ENCODE assay signal across 8 cellular contexts in genomic region chr19:44847144-44848035, GRCh38. TPM values are rescaled to one million over a fixed set of nuclear protein-coding genes. Genes with fewer than 3 reads are reported as not detected.
DNase-seq lines count a peak whose midpoint lies in the region; ATAC-seq and TF ChIP-seq lines count a peak whose summit lies in the region.

No MANE protein-coding gene starts in this region.

- H3K36me3 ChIP-seq in endodermal cell (ENCODE audit: control insufficient read depth, insufficient read depth, low read length) (peaks cover 28% of the 10 kb centered on the region), mesendoderm (ENCODE audit: control insufficient read depth, insufficient read depth, low read length) (peaks cover 2% of the 10 kb centered on the region)

- H3K36me3 Mint-ChIP-seq in endodermal cell (ENCODE audit: low read depth) (peaks cover 22% of the 10 kb centered on the region), type B pancreatic cell (peaks cover 2% of the 10 kb centered on the region)

- H3K4me3 ChIP-seq in endodermal cell (ENCODE audit: low read length), result peak overlapping the region; percentile 100
- H3K4me3 ChIP-seq in mesendoderm (ENCODE audit: low read length), result peak overlapping the region; percentile 99

- H3K4me1 Mint-ChIP-seq in endodermal cell (peaks cover 28% of the 10 kb centered on the region), type B pancreatic cell (ENCODE audit: unreplicated experiment) (peaks cover 24% of the 10 kb centered on the region)

- H3K18ac ChIP-seq in mesendoderm (ENCODE audit: low read length), result peak overlapping the region; percentile 94

- no peaks in the 10 kb centered on the region for H3K9me3 Mint-ChIP-seq in endodermal cell
- no peaks in the 10 kb centered on the region for H3K9me3 Mint-ChIP-seq in type B pancreatic cell

- WGBS in endodermal cell (ENCODE audit: insufficient coverage in 1 of 2, insufficient read length in 1 of 2), 2 experiments, result 0 to 2% methylated on average over 16 to 46 of the region's 47 CpGs
- no CpG with 5 or more reads among the region's 47 CpGs for WGBS in mesendoderm (ENCODE audit: extremely low coverage, insufficient coverage, low lambda C conversion rate)

- H2AK5ac ChIP-seq in mesendoderm (ENCODE audit: low read length), result no peak overlapping the region

- peak overlapping the region; percentile 83 for H2BK120ac ChIP-seq in mesendoderm (ENCODE audit: low read depth, low read length)

- peak overlapping the region; percentile 91 for H2BK5ac ChIP-seq in mesendoderm (ENCODE audit: low read length)

- no peak for ATAC-seq in GM19351 (IDR thresholded peaks at IDR 0.05; ENCODE audit: unreplicated experiment)
- ATAC-seq in HG02571 (IDR thresholded peaks at IDR 0.05; ENCODE audit: unreplicated experiment), result no peak

- peak overlapping the region; percentile 92 for H3K4me2 ChIP-seq in mesendoderm (ENCODE audit: low read length)

- H3K56ac ChIP-seq in mesendoderm (ENCODE audit: low read length), result peak overlapping the region; percentile 96

- H3K79me2 ChIP-seq in mesendoderm (ENCODE audit: control insufficient read depth, insufficient read depth, low read length), result peaks cover 54% of the 10 kb centered on the region

- peak overlapping the region; percentile 100 for H3K27ac Mint-ChIP-seq in endodermal cell
- H3K27ac Mint-ChIP-seq in type B pancreatic cell, result peak overlapping the region; percentile 97

- peak overlapping the region; percentile 25 for H2BK15ac ChIP-seq in mesendoderm (replicated peaks; ENCODE audit: low read depth)

- H3K9ac ChIP-seq in endodermal cell (ENCODE audit: extremely low read depth, low read length, poor library complexity, severe bottlenecking) (peak overlapping the region; percentile 100), mesendoderm (ENCODE audit: low read length) (peak overlapping the region; percentile 95)

- TF ChIP-seq CTCF in endodermal cell (conservative IDR thresholded peaks at IDR 0.05) (no peak), type B pancreatic cell (conservative IDR thresholded peaks at IDR 0.05) (no peak)

- peak overlapping the region; percentile 96 for H3K27ac ChIP-seq in endodermal cell (ENCODE audit: low read depth, low read length)
- H3K27ac ChIP-seq in mesendoderm (ENCODE audit: low read depth, low read length), result peak overlapping the region; percentile 98

- no peak overlapping the region for H3K23ac ChIP-seq in mesendoderm (ENCODE audit: low read length)

- H3K79me1 ChIP-seq in mesendoderm (ENCODE audit: low read length), result peaks cover 12% of the 10 kb centered on the region

- H3K4ac ChIP-seq in mesendoderm (ENCODE audit: low read depth, low read length), result peak overlapping the region; percentile 94

- peaks cover 7% of the 10 kb centered on the region for H3K4me1 ChIP-seq in endodermal cell (ENCODE audit: control insufficient read depth, insufficient read depth, low read length)
- peaks cover 7% of the 10 kb centered on the region for H3K4me1 ChIP-seq in mesendoderm (ENCODE audit: control insufficient read depth, low read depth, low read length)

- H4K8ac ChIP-seq in mesendoderm (ENCODE audit: low read depth, low read length), result no peak overlapping the region

- H3K27me3 ChIP-seq in endodermal cell (ENCODE audit: control insufficient read depth, insufficient read depth, low read length, poor library complexity, severe bottlenecking) (no peaks in the 10 kb centered on the region), mesendoderm (ENCODE audit: insufficient read depth, low read length, poor library complexity) (no peaks in the 10 kb centered on the region)

- peak overlapping the region; percentile 99 for H3K4me3 Mint-ChIP-seq in endodermal cell
- peak overlapping the region; percentile 96 for H3K4me3 Mint-ChIP-seq in type B pancreatic cell

- H3K27me3 Mint-ChIP-seq in endodermal cell (ENCODE audit: insufficient read depth) (no peaks in the 10 kb centered on the region), type B pancreatic cell (no peaks in the 10 kb centered on the region)

- H4K5ac ChIP-seq in mesendoderm (ENCODE audit: low read length), result no peak overlapping the region

- peak; percentile 12 for DNase-seq in stimulated activated CD4-positive, alpha-beta T cell treated with anti-CD3 and anti-CD28 coated beads, Interleukin-15, amount 100 ng/mL, for 24 hours
- no peak for DNase-seq in stimulated activated CD4-positive, alpha-beta T cell treated with anti-CD3 and anti-CD28 coated beads, Interleukin-4, amount 100 ng/mL, for 1 hour
- DNase-seq in T-helper 9 cell (peak; percentile 13), endodermal cell (peak; percentile 88), mesendoderm (peak; percentile 76), type B pancreatic cell (ENCODE audit: extremely low spot score, unreplicated experiment) (peak; percentile 79)

- no peaks in the 10 kb centered on the region for H3K9me3 ChIP-seq in endodermal cell (ENCODE audit: control insufficient read depth, low read length)

RNA-seq across cellular contexts. Expression of gene NECTIN2, which starts 1.3 kb away (rescaled TPM):
- 100 to 1,000 TPM; 248 to 260 TPM for total RNA-seq in endodermal cell
- polyA plus RNA-seq in endodermal cell (2013, experiment 1 of 2), result 120 TPM
- polyA plus RNA-seq in endodermal cell (2013, experiment 2 of 2), result 121 TPM
- 190 TPM for polyA plus RNA-seq in mesendoderm (2013, experiment 1 of 2)
- polyA plus RNA-seq in mesendoderm (2013, experiment 2 of 2), result 188 TPM
- total RNA-seq in type B pancreatic cell (ENCODE audit: low replicate concordance), result 123 and 203 TPM in 2 replicates

RNA-seq across cellular contexts. Expression of gene BCAM, which starts 38.5 kb away (rescaled TPM):
- total RNA-seq in endodermal cell, result 10 to 100 TPM; 62.9 to 64.0 TPM
- polyA plus RNA-seq in endodermal cell (2013, experiment 1 of 2), result 30.6 TPM
- 22.0 TPM for polyA plus RNA-seq in endodermal cell (2013, experiment 2 of 2)
- 36.8 TPM for polyA plus RNA-seq in mesendoderm (2013, experiment 1 of 2)
- polyA plus RNA-seq in mesendoderm (2013, experiment 2 of 2), result 35.8 TPM
- 105 and 124 TPM in 2 replicates for total RNA-seq in type B pancreatic cell (ENCODE audit: low replicate concordance)

RNA-seq across cellular contexts. Expression of gene TOMM40, which starts 43.7 kb away (rescaled TPM):
- total RNA-seq in endodermal cell (10 to 100 TPM; 88.1 to 93.8 TPM), type B pancreatic cell (ENCODE audit: low replicate concordance) (75.1 and 77.8 TPM in 2 replicates)
- 55.4 TPM for polyA plus RNA-seq in endodermal cell (2013, experiment 1 of 2)
- polyA plus RNA-seq in endodermal cell (2013, experiment 2 of 2), result 48.9 TPM
- polyA plus RNA-seq in mesendoderm (2013, experiment 1 of 2), result 167 TPM
- polyA plus RNA-seq in mesendoderm (2013, experiment 2 of 2), result 165 TPM

RNA-seq across cellular contexts. Expression of gene APOE, which starts 58.2 kb away (rescaled TPM):
- 1,000 to 10,000 TPM; 2,216 to 2,598 TPM for total RNA-seq in endodermal cell
- 361 TPM for polyA plus RNA-seq in endodermal cell (2013, experiment 1 of 2)
- 368 TPM for polyA plus RNA-seq in endodermal cell (2013, experiment 2 of 2)
- polyA plus RNA-seq in mesendoderm (2013, experiment 1 of 2), result 299 TPM
- polyA plus RNA-seq in mesendoderm (2013, experiment 2 of 2), result 297 TPM
- 168 and 209 TPM in 2 replicates for total RNA-seq in type B pancreatic cell (ENCODE audit: low replicate concordance)
